In genomic region chr7:115658223-115658622, GRCh38 we compare ENCODE assay signal across 25 cellular contexts.
DNase-seq lines count a peak whose midpoint lies in the region; ATAC-seq, FAIRE-seq and TF ChIP-seq lines count a peak whose summit lies in the region.
"Had no signal": no experiment of that assay in that cellular context is flagged by ENCODE, and none has a peak within 500 bp of the region (broad histone marks: within the 10 kb centered on the region; RNA-seq: fewer than 3 reads in every experiment).

No MANE protein-coding gene starts in this region.

- no peak overlapping the region for H3K9ac ChIP-seq in HepG2 (ENCODE audit: insufficient read depth, low read depth, low read length)
- H3K9ac ChIP-seq: BLaER1 treated with 17β-estradiol and CSF1 and Interleukin-3, amounts not matched to agents 10 nM and 100 nM had no signal

- ATAC-seq in HepG2 (peak; percentile 53; the same call in 2 of the 3 replicates), right lobe of liver (peak in 3 of 4 donors; percentile 59 to 78 (median 68)), left cardiac atrium (no peak)
- ATAC-seq: A549; CD8-positive, alpha-beta T cell; GM12878 had no signal

- H3K27ac Mint-ChIP-seq in Caco-2 (ENCODE audit: unreplicated experiment), result peak overlapping the region; percentile 36
- H3K27ac Mint-ChIP-seq: B cell; CD4-positive, alpha-beta T cell; CD8-positive, alpha-beta T cell had no signal

- no peaks in the 10 kb centered on the region for H3F3A ChIP-seq in PC-9 (ENCODE audit: insufficient read depth, low read depth)

- TF ChIP-seq POLR2A in HepG2 (IDR thresholded peaks at IDR 0.05; ENCODE audit: insufficient read depth in 1 of 2, low read depth in 2 of 2, low read length in 2 of 2) (no peak), right lobe of liver (IDR thresholded peaks at IDR 0.05) (no peak)

- H3K9me2 ChIP-seq in PC-9 (ENCODE audit: insufficient read depth), result no peaks in the 10 kb centered on the region

- no peaks in the 10 kb centered on the region for H3K9me3 Mint-ChIP-seq in Caco-2 (ENCODE audit: unreplicated experiment)
- H3K9me3 Mint-ChIP-seq: CD4-positive, alpha-beta T cell; CD8-positive, alpha-beta T cell had no signal

- POLR2A ChIA-PET in Caco-2 (lab: Charles Lee), result no interaction called here
- POLR2A ChIA-PET in PC-9 (lab: Charles Lee; ENCODE audit: unreplicated experiment), result no interaction called here
- POLR2A ChIA-PET in HepG2 (lab: Yijun Ruan, JAX), result no interaction called here

- H3K36me3 Mint-ChIP-seq in Caco-2 (ENCODE audit: insufficient read depth, unreplicated experiment), result no peaks in the 10 kb centered on the region
- H3K36me3 Mint-ChIP-seq: CD8-positive, alpha-beta T cell had no signal

- TF ChIP-seq CTCF in Caco-2 (IDR thresholded peaks at IDR 0.05; ENCODE audit: insufficient read depth in 1 of 2, low read depth in 1 of 2, low read length in 1 of 2, severe bottlenecking in 1 of 2, unreplicated experiment in 1 of 2) (no peak), PC-9 (conservative IDR thresholded peaks at IDR 0.05) (no peak), HepG2 (CRISPR knock-in tag; IDR thresholded peaks at IDR 0.05) (no peak), right lobe of liver (IDR thresholded peaks at IDR 0.05) (no peak)

- WGBS in HepG2 (ENCODE audit: low lambda C conversion rate), result 3% methylated on average over 3 of the region's 3 CpGs
- 22% methylated on average over 3 of the region's 3 CpGs for WGBS in right lobe of liver (ENCODE audit: insufficient coverage, low coverage, low lambda C conversion rate, missing lambda C conversion rate)

- H3K27ac ChIP-seq in PC-9 (no peak overlapping the region), HepG2 (ENCODE audit: extremely low read length, insufficient read depth, low read length) (no peak overlapping the region), right lobe of liver (no peak overlapping the region)
- H3K27ac ChIP-seq: 22Rv1; A549; BLaER1 treated with 17β-estradiol and CSF1 and Interleukin-3, amounts not matched to agents 10 nM and 100 nM; C4-2B had no signal

- no peaks in the 10 kb centered on the region for H3K27me3 Mint-ChIP-seq in Caco-2 (ENCODE audit: insufficient read depth, unreplicated experiment)
- H3K27me3 Mint-ChIP-seq: B cell; CD4-positive, alpha-beta T cell had no signal

- H3K79me2 ChIP-seq in PC-9 (ENCODE audit: low read depth) (no peaks in the 10 kb centered on the region), HepG2 (ENCODE audit: insufficient read depth, low read length) (no peaks in the 10 kb centered on the region)

- CTCF ChIA-PET in Caco-2 (lab: Charles Lee), result no interaction called here
- CTCF ChIA-PET in PC-9 (lab: Charles Lee), result interaction anchor here (0.6 kb wide), 1 partner anchor 238 kb away, joined by 3 read pairs; no protein-coding TSS in a partner anchor
- CTCF ChIA-PET in HepG2 (lab: Yijun Ruan, JAX; ENCODE audit: low intra/inter-chr PET ratio, low total read pairs), result no interaction called here

- TF ChIP-seq EP300 in HepG2 (IDR thresholded peaks at IDR 0.05; ENCODE audit: low read depth in 2 of 2, low read length in 2 of 2), result no peak
- no peak for TF ChIP-seq EP300 in HepG2 (CRISPR knock-in tag; IDR thresholded peaks at IDR 0.05; ENCODE audit: borderline replicate concordance)

- TF ChIP-seq RAD21 in HepG2 (CRISPR knock-in tag; IDR thresholded peaks at IDR 0.05), result no peak

- no peak overlapping the region for H3K4me2 ChIP-seq in PC-9
- peak overlapping the region; percentile 2; the same call in 1 of the 2 replicates for H3K4me2 ChIP-seq in HepG2 (ENCODE audit: low read depth, low read length)
- H3K4me2 ChIP-seq: A549; BLaER1 treated with 17β-estradiol and CSF1 and Interleukin-3, amounts not matched to agents 10 nM and 100 nM had no signal

- DNase-seq in Caco-2 (no peak), PC-9 (no peak), HepG2 (ENCODE audit: low spot score) (peak; percentile 13), right lobe of liver (no peak), left cardiac atrium (no peak), dermis blood vessel endothelial cell (no peak), head of caudate nucleus (no peak)
- DNase-seq: AML-193; CD4-positive, alpha-beta T cell; CD8-positive, alpha-beta T cell; DMS 273 treated with DMSO at 0.1 percent for 48 hours; DMS153; DMS53; DMS79; DND-41; EL; GDM1 had no signal

- H3K27me3 ChIP-seq in Caco-2 (replicated peaks; ENCODE audit: control insufficient read depth, insufficient read depth, low read length) (no peaks in the 10 kb centered on the region), PC-9 (ENCODE audit: insufficient read depth, low read depth) (no peaks in the 10 kb centered on the region), HepG2 (ENCODE audit: control insufficient read depth in 1 of 2, insufficient read depth in 2 of 2, low read length in 2 of 2) (no peaks in the 10 kb centered on the region), right lobe of liver (no peaks in the 10 kb centered on the region)
- H3K27me3 ChIP-seq: BLaER1 treated with 17β-estradiol and CSF1 and Interleukin-3, amounts not matched to agents 10 nM and 100 nM had no signal

- H3K4me1 ChIP-seq in Caco-2 (peaks cover 34% of the 10 kb centered on the region), PC-9 (replicated peaks; ENCODE audit: insufficient read depth) (no peaks in the 10 kb centered on the region), HepG2 (ENCODE audit: insufficient read depth, low read length) (peaks cover 21% of the 10 kb centered on the region), right lobe of liver (peaks cover 0 to 10% (median 0%) of the 10 kb centered on the region in 4 donors)
- H3K4me1 ChIP-seq: BLaER1 treated with 17β-estradiol and CSF1 and Interleukin-3, amounts not matched to agents 10 nM and 100 nM had no signal

- H3K36me3 ChIP-seq in Caco-2 (ENCODE audit: control insufficient read depth, insufficient read depth, low read length) (no peaks in the 10 kb centered on the region), PC-9 (ENCODE audit: low read depth) (no peaks in the 10 kb centered on the region), HepG2 (replicated peaks in 1 of 2; ENCODE audit: control insufficient read depth in 1 of 2, insufficient read depth in 2 of 2, low read length in 2 of 2) (no peaks in the 10 kb centered on the region), right lobe of liver (no peaks in the 10 kb centered on the region)
- H3K36me3 ChIP-seq: BLaER1 treated with 17β-estradiol and CSF1 and Interleukin-3, amounts not matched to agents 10 nM and 100 nM had no signal

- intact Hi-C loops in Caco-2 (cut with micrococcal nuclease; ENCODE audit: unreplicated experiment), result no loop called here
- intact Hi-C loops in PC-9 (cut with micrococcal nuclease; ENCODE audit: unreplicated experiment), result no loop called here
- intact Hi-C loops in HepG2 (cut with micrococcal nuclease; ENCODE audit: unreplicated experiment), result no loop called here
- intact Hi-C loops in right lobe of liver (cut with DNase I), result no loop called here
- intact Hi-C loops in left cardiac atrium (cut with DNase I), result no loop called here
- intact Hi-C loops in head of caudate nucleus (cut with DNase I), result no loop called here

- BruUV-seq in Caco-2 (replicated peaks; lab: Mats Ljungman, UMichigan) (no TSS peak), PC-9 (replicated peaks; lab: Mats Ljungman, UMichigan) (no TSS peak), HepG2 (replicated peaks; lab: Mats Ljungman, UMichigan) (no TSS peak)

- H3K4me3 ChIP-seq in Caco-2 (ENCODE audit: low read depth, low read length) (no peak overlapping the region), PC-9 (no peak overlapping the region), HepG2 (replicated peaks in 1 of 3; ENCODE audit: insufficient read depth in 1 of 3, low read depth in 2 of 3, low read length in 3 of 3) (no peak overlapping the region), right lobe of liver (no peak overlapping the region)
- H3K4me3 ChIP-seq: A549; BLaER1 treated with 17β-estradiol and CSF1 and Interleukin-3, amounts not matched to agents 10 nM and 100 nM; GM12878 had no signal

- no peak for FAIRE-seq in HepG2 (lab: Jason Lieb, UNC)
- FAIRE-seq: A549, GM12878, GM12892, GM18507 had no signal

- H3K4me3 Mint-ChIP-seq in Caco-2 (ENCODE audit: unreplicated experiment), result no peak overlapping the region
- H3K4me3 Mint-ChIP-seq: B cell; CD4-positive, alpha-beta T cell; CD8-positive, alpha-beta T cell had no signal

- H3K9me3 ChIP-seq in Caco-2 (no peaks in the 10 kb centered on the region), PC-9 (ENCODE audit: insufficient read depth, low read depth) (no peaks in the 10 kb centered on the region), HepG2 (ENCODE audit: low read length) (no peaks in the 10 kb centered on the region), right lobe of liver (no peaks in the 10 kb centered on the region)
- H3K9me3 ChIP-seq: A549; BLaER1 treated with 17β-estradiol and CSF1 and Interleukin-3, amounts not matched to agents 10 nM and 100 nM had no signal

- H2AFZ ChIP-seq in PC-9, result 0 out of 2 replicates have a peak overlapping the region, but pooled peaks have one; percentile 48
- no peak overlapping the region for H2AFZ ChIP-seq in HepG2 (ENCODE audit: low read length)

- in situ Hi-C loops in HepG2 (cut with HindIII; ENCODE audit: extremely low pct_ligation_motif_present, low pct_unique_long_range_greater_than_20kb), result no loop called here

- H4K20me1 ChIP-seq in PC-9 (ENCODE audit: insufficient read depth), result no peaks in the 10 kb centered on the region
- no peaks in the 10 kb centered on the region for H4K20me1 ChIP-seq in HepG2 (ENCODE audit: insufficient read depth, low read length)
- H4K20me1 ChIP-seq: BLaER1 treated with 17β-estradiol and CSF1 and Interleukin-3, amounts not matched to agents 10 nM and 100 nM had no signal

- peaks cover 19% of the 10 kb centered on the region for H3K4me1 Mint-ChIP-seq in Caco-2 (ENCODE audit: low read depth, unreplicated experiment)
- H3K4me1 Mint-ChIP-seq: B cell had no signal

TF ChIP-seq in HepG2, 621 proteins besides CTCF, POLR2A, EP300 and RAD21:
- no peak for TF ChIP-seq MIXL1 (CRISPR knock-in tag; IDR thresholded peaks at IDR 0.05)
- TF ChIP-seq TGIF2 (CRISPR knock-in tag; IDR thresholded peaks at IDR 0.05), result no peak
- 0 out of 2 replicates have a peak, but pooled peaks have one; percentile 42 for TF ChIP-seq HNF4A (CRISPR knock-in tag; IDR thresholded peaks at IDR 0.05)
- TF ChIP-seq SMAD1 (CRISPR knock-in tag; IDR thresholded peaks at IDR 0.05; ENCODE audit: borderline replicate concordance, low read depth), result no peak
TF ChIP-seq in HepG2: peak in this region for 1.

Comparison
In these comparisons a context has a peak if more than half of its experiments do, and no peak if none do; other contexts are left out.
1. ATAC-seq: peak in HepG2 (single experiment) and right lobe of liver (3 of 4); none in left cardiac atrium (0 of 2).